Comparison of ENCODE assay signal across 15 cellular contexts in the genomic region with DNA sequence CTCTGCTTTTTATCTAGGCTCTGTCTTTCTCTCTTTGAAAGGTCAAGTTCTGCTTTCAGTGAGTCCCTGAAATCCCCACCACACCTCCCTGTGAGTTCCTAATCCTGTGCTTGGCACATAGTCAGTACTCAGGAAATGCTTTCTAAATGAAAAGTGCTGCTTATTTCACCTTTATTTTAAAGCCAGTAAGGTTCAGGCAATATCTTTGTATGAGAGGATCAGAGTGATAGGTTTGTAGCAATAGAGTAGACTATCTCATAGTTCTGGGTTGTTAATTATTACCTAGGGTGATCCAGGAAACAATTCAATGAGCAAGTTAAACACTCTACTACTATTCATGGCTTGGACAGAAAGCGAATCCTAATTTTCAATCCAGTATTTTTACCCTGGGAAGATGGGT. TPM values are rescaled to one million over a fixed set of nuclear protein-coding genes. Genes with fewer than 3 reads are reported as not detected.
DNase-seq lines count a peak whose midpoint lies in the region; ATAC-seq and TF ChIP-seq lines count a peak whose summit lies in the region.
"Had no signal": no experiment of that assay in that cellular context is flagged by ENCODE, and none has a peak within 500 bp of the region (broad histone marks: within the 10 kb centered on the region; RNA-seq: fewer than 3 reads in every experiment).

No MANE protein-coding gene starts in this region.

- H3K27me3 ChIP-seq in HUES48 (ENCODE audit: control insufficient read depth, insufficient read depth, low read length): peaks cover 32% of the 10 kb centered on the region
- no peaks in the 10 kb centered on the region for H3K27me3 ChIP-seq in colonic mucosa
- H3K27me3 ChIP-seq: uterus had no signal

- no peaks in the 10 kb centered on the region for H3K9me3 Mint-ChIP-seq in mesothelial cell of epicardium
- H3K9me3 Mint-ChIP-seq: HFFc6, memory B cell had no signal

- H3K9me3 ChIP-seq in HUES48 (ENCODE audit: control insufficient read depth, insufficient read depth, low read length) (no peaks in the 10 kb centered on the region), colonic mucosa (no peaks in the 10 kb centered on the region)
- H3K9me3 ChIP-seq: uterus had no signal

- H3K27ac Mint-ChIP-seq in mesothelial cell of epicardium: peak overlapping the region; percentile 70
- H3K27ac Mint-ChIP-seq: activated CD4-positive, alpha-beta T cell treated with anti-CD3 and anti-CD28 coated beads for 36 hours; HFFc6; memory B cell had no signal

- H3K4me3 ChIP-seq in HUES48 (ENCODE audit: low read depth, low read length): no peak overlapping the region
- H3K4me3 ChIP-seq in colonic mucosa: no peak overlapping the region
- H3K4me3 ChIP-seq: coronary artery, uterus had no signal

- intact Hi-C loops in colonic mucosa (cut with DNase I): no loop called here

- H3K4me1 Mint-ChIP-seq in mesothelial cell of epicardium: peaks cover 44% of the 10 kb centered on the region
- H3K4me1 Mint-ChIP-seq: activated CD4-positive, alpha-beta T cell treated with anti-CD3 and anti-CD28 coated beads for 36 hours; memory B cell had no signal

- no peak overlapping the region for H3K9ac ChIP-seq in HUES48 (ENCODE audit: low read depth, low read length)
- H3K9ac ChIP-seq in colonic mucosa (ENCODE audit: low read depth in 2 of 2, low read length in 2 of 2): no peak overlapping the region

- H3K4me1 ChIP-seq in HUES48 (ENCODE audit: control insufficient read depth, insufficient read depth, low read length) (no peaks in the 10 kb centered on the region), colonic mucosa (peaks cover 5% of the 10 kb centered on the region)
- H3K4me1 ChIP-seq: uterus had no signal

- TF ChIP-seq CTCF in colonic mucosa (IDR thresholded peaks at IDR 0.05) (no peak), mesothelial cell of epicardium (IDR thresholded peaks at IDR 0.05; ENCODE audit: unreplicated experiment) (no peak)

- no peaks in the 10 kb centered on the region for H3K27me3 Mint-ChIP-seq in mesothelial cell of epicardium (ENCODE audit: low read depth)

- no peak overlapping the region for H3K4me3 Mint-ChIP-seq in mesothelial cell of epicardium
- H3K4me3 Mint-ChIP-seq: activated CD4-positive, alpha-beta T cell treated with anti-CD3 and anti-CD28 coated beads for 36 hours; HFFc6; memory B cell had no signal

- DNase-seq in ACHN (peak; percentile 74), colonic mucosa (no peak), mesothelial cell of epicardium (ENCODE audit: low spot score in 2 of 2, unreplicated experiment in 2 of 2) (no peak), GM03348 (ENCODE audit: low spot score) (no peak), COLO668 (lab: John Stamatoyannopoulos, UW; ENCODE audit: unreplicated experiment) (no peak)
- DNase-seq: activated CD4-positive, alpha-beta T cell treated with anti-CD3 and anti-CD28 coated beads for 36 hours; anterior cingulate cortex; HFFc6; uterus had no signal

- no peak for ATAC-seq in GM19467 (IDR thresholded peaks at IDR 0.05; ENCODE audit: unreplicated experiment)
- ATAC-seq in HG02571 (IDR thresholded peaks at IDR 0.05; ENCODE audit: unreplicated experiment): no peak
- ATAC-seq: activated CD4-positive, alpha-beta T cell treated with anti-CD3 and anti-CD28 coated beads for 36 hours had no signal

- H3K27ac ChIP-seq in HUES48 (ENCODE audit: low read depth, low read length) (peak overlapping the region; percentile 51), colonic mucosa (peak overlapping the region; percentile 3)
- H3K27ac ChIP-seq: coronary artery, epithelial cell of prostate, uterus had no signal

- H3K36me3 ChIP-seq in HUES48 (ENCODE audit: control insufficient read depth, insufficient read depth, low read length) (no peaks in the 10 kb centered on the region), colonic mucosa (no peaks in the 10 kb centered on the region)
- H3K36me3 ChIP-seq: uterus had no signal

- no peaks in the 10 kb centered on the region for H3K36me3 Mint-ChIP-seq in mesothelial cell of epicardium
- H3K36me3 Mint-ChIP-seq: memory B cell had no signal

- in situ Hi-C loops in ACHN (cut with HindIII; ENCODE audit: low pct_ligation_motif_present, low pct_unique_long_range_greater_than_20kb, low sequenced_read_pairs): no loop called here

RNA-seq across cellular contexts. Expression of a gene that starts 7.4 kb away (rescaled TPM):
- 10 to 100 TPM; 91.6 to 96.7 TPM for total RNA-seq in colonic mucosa
- total RNA-seq in mesothelial cell of epicardium: 556 to 593 TPM (median 584 TPM) in 3 replicates
